1 cellular context compared by ENCODE assay signal in genomic region chr6:73121421-73121993, GRCh38.
TF ChIP-seq lines count a peak whose summit lies in the region.

No MANE protein-coding gene starts in this region.

TF ChIP-seq in GM12878, 131 proteins besides CTCF, POLR2A, EP300 and RAD21 (continued from another document):
- TF ChIP-seq, protein P1, sequence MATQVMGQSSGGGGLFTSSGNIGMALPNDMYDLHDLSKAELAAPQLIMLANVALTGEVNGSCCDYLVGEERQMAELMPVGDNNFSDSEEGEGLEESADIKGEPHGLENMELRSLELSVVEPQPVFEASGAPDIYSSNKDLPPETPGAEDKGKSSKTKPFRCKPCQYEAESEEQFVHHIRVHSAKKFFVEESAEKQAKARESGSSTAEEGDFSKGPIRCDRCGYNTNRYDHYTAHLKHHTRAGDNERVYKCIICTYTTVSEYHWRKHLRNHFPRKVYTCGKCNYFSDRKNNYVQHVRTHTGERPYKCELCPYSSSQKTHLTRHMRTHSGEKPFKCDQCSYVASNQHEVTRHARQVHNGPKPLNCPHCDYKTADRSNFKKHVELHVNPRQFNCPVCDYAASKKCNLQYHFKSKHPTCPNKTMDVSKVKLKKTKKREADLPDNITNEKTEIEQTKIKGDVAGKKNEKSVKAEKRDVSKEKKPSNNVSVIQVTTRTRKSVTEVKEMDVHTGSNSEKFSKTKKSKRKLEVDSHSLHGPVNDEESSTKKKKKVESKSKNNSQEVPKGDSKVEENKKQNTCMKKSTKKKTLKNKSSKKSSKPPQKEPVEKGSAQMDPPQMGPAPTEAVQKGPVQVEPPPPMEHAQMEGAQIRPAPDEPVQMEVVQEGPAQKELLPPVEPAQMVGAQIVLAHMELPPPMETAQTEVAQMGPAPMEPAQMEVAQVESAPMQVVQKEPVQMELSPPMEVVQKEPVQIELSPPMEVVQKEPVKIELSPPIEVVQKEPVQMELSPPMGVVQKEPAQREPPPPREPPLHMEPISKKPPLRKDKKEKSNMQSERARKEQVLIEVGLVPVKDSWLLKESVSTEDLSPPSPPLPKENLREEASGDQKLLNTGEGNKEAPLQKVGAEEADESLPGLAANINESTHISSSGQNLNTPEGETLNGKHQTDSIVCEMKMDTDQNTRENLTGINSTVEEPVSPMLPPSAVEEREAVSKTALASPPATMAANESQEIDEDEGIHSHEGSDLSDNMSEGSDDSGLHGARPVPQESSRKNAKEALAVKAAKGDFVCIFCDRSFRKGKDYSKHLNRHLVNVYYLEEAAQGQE (IDR thresholded peaks at IDR 0.05; ENCODE audit: low read depth, low read length): peak; percentile 61; the same call in 1 of the 2 replicates
